8 cellular contexts compared by ENCODE assay signal in genomic region chr1:224183591-224184312, GRCh38. TPM values are rescaled to one million over a fixed set of nuclear protein-coding genes. Genes with fewer than 3 reads are reported as not detected.
A peak's percentile ranks its signal among the peaks of the same experiment; 100 is the strongest.
DNase-seq lines count a peak whose midpoint lies in the region; ATAC-seq and TF ChIP-seq lines count a peak whose summit lies in the region.

No MANE protein-coding gene starts in this region.

- 1 to 4% methylated on average over 15 to 16 of the region's 53 CpGs for WGBS in thyroid gland, 2 donors

- BruUV-seq in Panc1 (replicated peaks; lab: Mats Ljungman, UMichigan) = no TSS peak

- no peak for TF ChIP-seq CTCF in Panc1 (IDR thresholded peaks at IDR 0.05)
- TF ChIP-seq CTCF in thyroid gland (IDR thresholded peaks at IDR 0.05) = no peak

- H3K27me3 ChIP-seq in Panc1 (ENCODE audit: control insufficient read depth, insufficient read depth, low read length) = no peaks in the 10 kb centered on the region
- no peaks in the 10 kb centered on the region for H3K27me3 ChIP-seq in neuron (ENCODE audit: insufficient read depth, low read length)
- H3K27me3 ChIP-seq in thyroid gland = no peaks in the 10 kb centered on the region

- DNase-seq in DMS 273 (lab: John Stamatoyannopoulos, UW; ENCODE audit: unreplicated experiment) (peak; percentile 86), HS-27A (ENCODE audit: low read depth) (peak; percentile 33), Panc1 (ENCODE audit: low read depth, low spot score) (no peak), foreskin melanocyte (peak; percentile 54), thyroid gland (peak; percentile 68 to 72)
- DNase-seq in activated effector memory CD4-positive, alpha-beta T cell treated with anti-CD3 and anti-CD28 coated beads, Interleukin-2, amount 50 U/mL, for 16 hours = peak; percentile 88

- no peaks in the 10 kb centered on the region for H3K9me3 ChIP-seq in Panc1 (ENCODE audit: control insufficient read depth, insufficient read depth, low read depth, low read length)
- H3K9me3 ChIP-seq in neuron (ENCODE audit: low read length) = peaks cover 4% of the 10 kb centered on the region
- no peaks in the 10 kb centered on the region for H3K9me3 ChIP-seq in thyroid gland

- TF ChIP-seq POLR2A in thyroid gland (IDR thresholded peaks at IDR 0.05) = no peak

- POLR2A ChIA-PET in Panc1 (lab: Charles Lee) = no interaction called here

- H3K4me1 ChIP-seq in Panc1 (ENCODE audit: control insufficient read depth, insufficient read depth, low read length) (0 out of 2 replicates have a peak, but pooled peaks cover 6% of the 10 kb centered on the region), neuron (ENCODE audit: insufficient read depth, low read length) (peaks cover 10% of the 10 kb centered on the region), thyroid gland (peaks cover 7 to 22% of the 10 kb centered on the region in 2 donors)

- peak overlapping the region; percentile 96 for H2AFZ ChIP-seq in neuron (ENCODE audit: low read depth, low read length)

- ATAC-seq in GM21360 (IDR thresholded peaks at IDR 0.05; ENCODE audit: unreplicated experiment) (peak; percentile 39), Panc1 (peak; percentile 85)

- H3K36me3 ChIP-seq in Panc1 (ENCODE audit: control insufficient read depth, insufficient read depth, low read length) (no peaks in the 10 kb centered on the region; the same call in 1 of the 2 replicates), neuron (ENCODE audit: insufficient read depth, low read length) (peaks cover 2% of the 10 kb centered on the region), thyroid gland (no peaks in the 10 kb centered on the region)

- in situ Hi-C loops in Panc1 (cut with HindIII; ENCODE audit: low pct_unique_long_range_greater_than_20kb, low sequenced_read_pairs) = no loop called here

- peak overlapping the region; percentile 81 to 87 for H3K4me3 ChIP-seq in Panc1 (ENCODE audit: low read depth in 2 of 2, low read length in 2 of 2)
- H3K4me3 ChIP-seq in neuron (ENCODE audit: low read length) = peak overlapping the region; percentile 92
- peak overlapping the region; percentile 65 to 98 (median 92) for H3K4me3 ChIP-seq in thyroid gland (replicated peaks in 1 of 3)

- CTCF ChIA-PET in Panc1 (lab: Charles Lee) = no interaction called here

- H3K27ac ChIP-seq in Panc1 (ENCODE audit: low read length) = peak overlapping the region; percentile 87
- peak overlapping the region; percentile 83 to 97 (median 95) for H3K27ac ChIP-seq in thyroid gland

- intact Hi-C loops in Panc1 (cut with micrococcal nuclease; ENCODE audit: unreplicated experiment) (loop anchor here (10.0 kb wide), 1 partner anchor 151 kb away; the partner anchor contains the start of gene NVL), thyroid gland (cut with DNase I) (no loop called here)

RNA-seq across cellular contexts. Expression of gene DEGS1, which starts 0.7 kb away (rescaled TPM):
- total RNA-seq in Panc1 (2021; ENCODE audit: unreplicated experiment) (82.8 TPM), thyroid gland (100 to 1,000 TPM in 2 of 4 donors, 10 to 100 TPM in 2; 87.7 to 138 (median 101) TPM)
- polyA plus RNA-seq in Panc1 (2012; ENCODE audit: insufficient read length) = 62.3 TPM
